14 cellular contexts compared by ENCODE assay signal in the genomic region with DNA sequence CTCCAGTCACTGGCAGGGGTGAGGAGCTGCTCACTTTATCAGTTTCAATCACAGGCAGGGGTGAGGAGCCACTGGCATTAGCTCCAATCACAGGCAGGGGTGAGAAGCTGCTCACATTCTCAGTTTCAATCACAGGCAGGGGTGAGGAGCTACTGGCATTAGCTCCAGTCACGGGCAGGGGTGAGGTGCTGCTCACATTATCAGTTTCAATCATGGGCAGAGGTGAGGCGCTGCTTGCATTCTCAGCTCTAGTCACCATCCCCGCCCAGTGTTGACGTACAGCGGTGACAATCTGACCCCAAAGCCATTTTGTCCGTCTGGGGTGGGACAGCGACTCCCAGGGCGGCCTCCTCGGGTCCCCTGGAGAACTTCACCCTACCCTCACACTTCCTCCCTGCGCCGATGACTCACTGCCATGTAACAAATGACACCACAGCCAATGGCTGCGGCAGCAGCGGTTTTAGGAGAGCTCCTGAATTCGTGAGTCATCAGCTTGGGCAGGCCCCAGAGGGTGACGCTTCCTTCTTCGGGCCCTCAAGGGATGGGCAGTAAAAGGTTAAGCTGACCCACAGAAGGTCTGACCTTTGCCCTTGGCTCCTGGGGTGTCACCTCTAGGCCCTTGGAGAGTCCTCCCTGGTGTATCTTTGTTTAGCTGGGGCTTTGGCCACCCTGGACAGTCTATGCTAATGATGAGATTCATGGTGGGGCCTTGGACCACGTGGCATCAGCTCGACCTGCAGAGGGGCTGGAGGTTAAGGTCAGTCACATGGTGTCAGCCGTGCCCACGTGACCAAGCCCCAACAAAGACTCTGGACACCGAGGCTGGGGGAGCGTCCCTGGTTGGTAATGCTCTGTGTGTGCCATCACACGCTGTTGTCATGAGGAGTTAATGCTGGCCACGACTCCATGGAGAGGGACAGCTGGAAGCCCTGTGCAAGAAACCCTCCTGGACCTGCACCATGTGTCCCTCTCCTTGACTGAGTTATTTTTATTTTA.
DNase-seq lines count a peak whose midpoint lies in the region; ATAC-seq and TF ChIP-seq lines count a peak whose summit lies in the region.
"Had no signal": no experiment of that assay in that cellular context is flagged by ENCODE, and none has a peak within 500 bp of the region (broad histone marks: within the 10 kb centered on the region; RNA-seq: fewer than 3 reads in every experiment).

No MANE protein-coding gene starts in this region.

- no peaks in the 10 kb centered on the region for H3K36me3 Mint-ChIP-seq in endothelial cell (ENCODE audit: low read depth, unreplicated experiment)
- no peaks in the 10 kb centered on the region for H3K36me3 Mint-ChIP-seq in activated CD8-positive, alpha-beta memory T cell treated with anti-CD3 and anti-CD28 coated beads, Interleukin-2, amount 10 ng/mL, durations not matched to agents 7 days and 5 days
- H3K36me3 Mint-ChIP-seq: CD8-positive, alpha-beta T cell had no signal

- intact Hi-C loops in transverse colon (cut with DNase I; ENCODE audit: low total_unique reads) = no loop called here

- H3K27ac Mint-ChIP-seq in endothelial cell (ENCODE audit: unreplicated experiment) = no peak overlapping the region
- H3K27ac Mint-ChIP-seq in activated CD8-positive, alpha-beta memory T cell treated with anti-CD3 and anti-CD28 coated beads, Interleukin-2, amount 10 ng/mL, durations not matched to agents 7 days and 5 days = no peak overlapping the region
- H3K27ac Mint-ChIP-seq: CD8-positive, alpha-beta T cell had no signal

- TF ChIP-seq POLR2A in transverse colon (IDR thresholded peaks at IDR 0.05) = no peak

- DNase-seq in ACHN (peak; percentile 22), HFF-Myc (ENCODE audit: extremely low read depth, low read depth) (peak; percentile 70), SIG-M5 treated with dmso at 0.1 percent for 504 hours (lab: John Stamatoyannopoulos, UW; ENCODE audit: unreplicated experiment) (peak; percentile 85), fibroblast of villous mesenchyme (ENCODE audit: low read depth) (peak; percentile 20), endothelial cell (ENCODE audit: low spot score) (no peak), transverse colon (no peak)
- no peak for DNase-seq in activated CD8-positive, alpha-beta memory T cell treated with anti-CD3 and anti-CD28 coated beads, Interleukin-2, amount 10 ng/mL, durations not matched to agents 7 days and 5 days
- DNase-seq: activated effector memory CD4-positive, alpha-beta T cell treated with Interleukin-2 at 50 U/mL for 16 hours; CD8-positive, alpha-beta T cell; heart left ventricle; NCI-H510A had no signal

- no peak for TF ChIP-seq EP300 in transverse colon (IDR thresholded peaks at IDR 0.05; ENCODE audit: low read depth)

- H3K27ac ChIP-seq in transverse colon = no peak overlapping the region
- H3K27ac ChIP-seq: heart left ventricle had no signal

- whole genome bisulfite sequencing in transverse colon (ENCODE audit: low coverage in 1 of 2), 2 donors = 85% methylated on average over 22 of the region's 24 CpGs; no CpG with 5 or more reads in 1 of the 2 donors

- in situ Hi-C loops in ACHN (cut with HindIII; ENCODE audit: low pct_ligation_motif_present, low pct_unique_long_range_greater_than_20kb, low sequenced_read_pairs) (no loop called here), transverse colon (cut with MboI; ENCODE audit: low pct_ligation_motif_present in 1 of 4, low pct_unique_long_range_greater_than_20kb in 1 of 4, low sequenced_read_pairs in 3 of 4) (loop anchor here in 1 of 4 donors (10.0 kb wide), 1 partner anchor 61 kb away; no protein-coding TSS in a partner anchor)

- no peak overlapping the region for H3K4me3 Mint-ChIP-seq in endothelial cell (ENCODE audit: unreplicated experiment)
- no peak overlapping the region for H3K4me3 Mint-ChIP-seq in activated CD8-positive, alpha-beta memory T cell treated with anti-CD3 and anti-CD28 coated beads, Interleukin-2, amount 10 ng/mL, durations not matched to agents 7 days and 5 days
- H3K4me3 Mint-ChIP-seq: CD8-positive, alpha-beta T cell had no signal

- TF ChIP-seq CTCF in HFF-Myc (IDR thresholded peaks at IDR 0.05; ENCODE audit: low read depth, low read length, missing control alignments) (no peak), fibroblast of villous mesenchyme (IDR thresholded peaks at IDR 0.05; ENCODE audit: insufficient read depth, low read depth, low read length) (no peak), endothelial cell (IDR thresholded peaks at IDR 0.05; ENCODE audit: unreplicated experiment) (no peak), transverse colon (IDR thresholded peaks at IDR 0.05) (no peak)

- H3K9me3 Mint-ChIP-seq in endothelial cell (ENCODE audit: unreplicated experiment) = no peaks in the 10 kb centered on the region
- peaks cover 9% of the 10 kb centered on the region for H3K9me3 Mint-ChIP-seq in activated CD8-positive, alpha-beta memory T cell treated with anti-CD3 and anti-CD28 coated beads, Interleukin-2, amount 10 ng/mL, durations not matched to agents 7 days and 5 days (ENCODE audit: low read depth)

- no peak for ATAC-seq in activated CD8-positive, alpha-beta memory T cell treated with anti-CD3 and anti-CD28 coated beads, Interleukin-2, amount 10 ng/mL, durations not matched to agents 7 days and 5 days
- ATAC-seq in GM18519 (IDR thresholded peaks at IDR 0.05; ENCODE audit: low FRiP score, unreplicated experiment) = no peak
- ATAC-seq: CD8-positive, alpha-beta T cell; sciatic nerve had no signal

- H3K4me1 ChIP-seq in transverse colon = no peaks in the 10 kb centered on the region
- H3K4me1 ChIP-seq: heart left ventricle had no signal

- peaks cover 2% of the 10 kb centered on the region for H3K4me1 Mint-ChIP-seq in endothelial cell (ENCODE audit: unreplicated experiment)
- H3K4me1 Mint-ChIP-seq in activated CD8-positive, alpha-beta memory T cell treated with anti-CD3 and anti-CD28 coated beads, Interleukin-2, amount 10 ng/mL, durations not matched to agents 7 days and 5 days = no peaks in the 10 kb centered on the region
- H3K4me1 Mint-ChIP-seq: IgD-negative memory B cell had no signal

- H3K36me3 ChIP-seq in transverse colon = no peaks in the 10 kb centered on the region
- H3K36me3 ChIP-seq: heart left ventricle had no signal

- CTCF ChIA-PET in activated CD8-positive, alpha-beta memory T cell treated with anti-CD3 and anti-CD28 coated beads, Interleukin-2, amount 10 ng/mL, durations not matched to agents 7 days and 5 days (lab: Charles Lee) = no interaction called here

- H3K4me3 ChIP-seq in HFF-Myc (replicated peaks; ENCODE audit: low read depth, low read length) = no peak overlapping the region
- no peak overlapping the region for H3K4me3 ChIP-seq in fibroblast of villous mesenchyme (ENCODE audit: low read depth, low read length)
- H3K4me3 ChIP-seq in transverse colon = no peak overlapping the region
- H3K4me3 ChIP-seq: heart left ventricle had no signal

- peaks cover 1% of the 10 kb centered on the region for H3K27me3 Mint-ChIP-seq in endothelial cell (ENCODE audit: unreplicated experiment)
- H3K27me3 Mint-ChIP-seq in activated CD8-positive, alpha-beta memory T cell treated with anti-CD3 and anti-CD28 coated beads, Interleukin-2, amount 10 ng/mL, durations not matched to agents 7 days and 5 days = no peaks in the 10 kb centered on the region

- peaks cover 0 to 3% of the 10 kb centered on the region in 2 donors for H3K9me3 ChIP-seq in transverse colon

- no peaks in the 10 kb centered on the region for H3K27me3 ChIP-seq in transverse colon

Comparison
In these comparisons a context has a peak if more than half of its experiments do, and no peak if none do; other contexts are left out.
1. DNase-seq: peak in ACHN (single experiment), HFF-Myc (single experiment), SIG-M5 treated with dmso at 0.1 percent for 504 hours (single experiment) and fibroblast of villous mesenchyme (single experiment); none in endothelial cell (single experiment), transverse colon (single experiment) and activated CD8-positive, alpha-beta memory T cell treated with anti-CD3 and anti-CD28 coated beads, Interleukin-2, amount 10 ng/mL, durations not matched to agents 7 days and 5 days (single experiment).